ENCODE assay signal across 23 cellular contexts in the genomic region with DNA sequence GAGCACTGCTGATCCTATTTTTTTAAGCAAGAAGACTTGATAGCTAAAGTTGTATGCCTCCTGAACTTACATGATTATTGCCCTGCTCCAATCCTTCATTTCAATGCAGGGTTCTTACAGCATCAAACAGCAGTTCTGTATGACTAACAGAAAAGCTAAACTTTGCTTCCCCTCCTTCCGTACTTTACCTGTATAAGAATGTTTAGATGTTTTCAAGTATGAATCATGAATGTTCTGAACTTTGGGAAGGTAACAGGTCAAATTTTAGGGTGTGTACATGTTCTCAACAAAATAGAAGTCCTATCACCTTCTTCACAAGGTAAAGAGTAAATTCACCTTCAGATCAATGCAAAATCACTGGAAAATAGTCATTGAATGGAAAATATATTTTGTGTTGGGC.
"Had no signal": no experiment of that assay in that cellular context is flagged by ENCODE, and none has a peak within 500 bp of the region (broad histone marks: within the 10 kb centered on the region; RNA-seq: fewer than 3 reads in every experiment).

No MANE protein-coding gene starts in this region.

- H3K27me3 ChIP-seq: MG63, SJSA1 had no signal

- H3K9me3 ChIP-seq: MG63 had no signal

- DNase-seq: KBM-7; MG63; NCI-H1092; NCI-H1105 treated with DMSO at 0.1 percent for 48 hours; NCI-H1417 treated with DMSO at 0.1 percent for 48 hours; NCI-H187; NCI-H2029; NCI-H2081 treated with DMSO at 0.1 percent for 48 hours; NCI-H2171; NCI-H226; NCI-H446; NCI-H510A; NCI-H524 treated with DMSO at 0.1 percent for 48 hours; NCI-H69; NCI-H774; NK-92 treated with Interleukin-12 subunit alpha and Interleukin-12 subunit beta, amount 100 ng/mL, for 24 hours; PC-3; Right ventricle myocardium superior; SIG-M5; SW 1271 had no signal

- H3K27ac ChIP-seq: SJSA1, SK-N-MC had no signal

- H3K4me3 ChIP-seq: MG63, SJSA1, SK-N-MC had no signal

- ATAC-seq: Panc1, PC-3 had no signal

- H3K4me1 ChIP-seq: SJSA1 had no signal

- H3K36me3 ChIP-seq: MG63, SJSA1 had no signal
